ENCODE assay signal across 9 cellular contexts in the genomic region with DNA sequence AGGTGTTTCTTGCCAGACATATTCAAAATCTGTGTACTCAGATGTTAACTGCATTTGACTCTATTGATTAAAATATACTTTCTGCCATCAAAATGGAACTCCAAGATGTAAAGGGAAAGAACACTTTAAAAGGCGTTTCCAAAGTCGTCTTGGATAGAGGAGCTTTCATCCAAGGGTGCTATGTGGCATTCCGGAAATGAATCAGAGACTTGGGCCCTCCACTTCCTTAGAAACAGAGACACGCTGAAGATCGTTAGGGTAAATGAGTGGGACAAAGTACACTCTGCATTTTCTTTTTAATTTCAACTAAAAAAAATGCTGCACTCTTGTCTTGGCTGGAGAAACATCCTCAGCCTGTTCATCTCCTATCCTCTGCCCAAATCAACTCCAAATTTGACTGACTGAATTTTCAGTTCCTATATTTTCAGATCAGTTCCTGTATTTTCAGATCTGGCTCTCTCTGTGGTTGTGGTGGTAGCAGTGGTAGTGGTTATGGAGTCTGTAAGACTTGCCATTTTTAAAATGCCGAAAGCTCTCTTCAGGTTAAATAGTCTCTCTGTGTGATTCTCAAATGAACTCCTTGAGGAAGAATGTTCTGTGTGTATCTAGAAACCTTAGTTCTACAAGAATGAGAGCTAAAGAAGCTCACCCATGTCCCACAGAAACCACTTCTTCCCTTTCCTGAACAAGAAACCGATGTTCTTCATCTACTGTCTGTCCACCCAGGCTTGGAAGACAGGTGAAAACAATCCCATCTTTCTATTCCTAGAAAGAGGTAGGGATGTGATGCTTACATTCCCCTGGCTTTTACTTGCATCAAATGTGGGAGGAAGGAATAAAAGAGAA.
DNase-seq lines count a peak whose midpoint lies in the region; ATAC-seq and TF ChIP-seq lines count a peak whose summit lies in the region.
"Had no signal": no experiment of that assay in that cellular context is flagged by ENCODE, and none has a peak within 500 bp of the region (broad histone marks: within the 10 kb centered on the region; RNA-seq: fewer than 3 reads in every experiment).

No MANE protein-coding gene starts in this region.

- TF ChIP-seq CTCF in MM.1S (IDR thresholded peaks at IDR 0.05; ENCODE audit: low read length): no peak

- no peak overlapping the region for H3K4me3 ChIP-seq in MM.1S (ENCODE audit: low read length)
- H3K4me3 ChIP-seq: Peyer's patch had no signal

- H3K27ac ChIP-seq in MM.1S (ENCODE audit: low read length): no peak overlapping the region
- H3K27ac ChIP-seq: Peyer's patch had no signal

- peak; percentile 88 for ATAC-seq in GM18858 (IDR thresholded peaks at IDR 0.05; ENCODE audit: unreplicated experiment)
- peak; percentile 74 for ATAC-seq in HG02763 (IDR thresholded peaks at IDR 0.05; ENCODE audit: unreplicated experiment)
- ATAC-seq in GM18873 (IDR thresholded peaks at IDR 0.05; ENCODE audit: low FRiP score, unreplicated experiment): no peak

- H3K79me2 ChIP-seq in MM.1S (ENCODE audit: low read length): no peaks in the 10 kb centered on the region

- no peak overlapping the region for H3K9ac ChIP-seq in MM.1S (ENCODE audit: low read length)

- DNase-seq in MM.1S (peak; percentile 21), kidney tubule cell (ENCODE audit: low spot score) (peak; percentile 35), iPS-NIHi11 (ENCODE audit: low spot score) (no peak), kidney glomerular epithelial cell (lab: John Stamatoyannopoulos, UW) (no peak), NCI-H1417 (lab: John Stamatoyannopoulos, UW) (no peak)

- no peaks in the 10 kb centered on the region for H3K9me2 ChIP-seq in MM.1S (replicated peaks; ENCODE audit: insufficient read depth, low read length)

- no peaks in the 10 kb centered on the region for H3K9me3 ChIP-seq in MM.1S (replicated peaks; ENCODE audit: insufficient read depth, low read length)
- H3K9me3 ChIP-seq: Peyer's patch had no signal

- H3K4me1 ChIP-seq in MM.1S (ENCODE audit: low read length): peaks cover 7% of the 10 kb centered on the region; the same call in 1 of the 2 replicates
- H3K4me1 ChIP-seq: Peyer's patch had no signal

- peak overlapping the region; percentile 44 for H3K4me2 ChIP-seq in MM.1S (ENCODE audit: low read depth, low read length)

- H2AFZ ChIP-seq in MM.1S (ENCODE audit: low read length): no peak overlapping the region

- no peaks in the 10 kb centered on the region for H3K36me3 ChIP-seq in MM.1S (replicated peaks; ENCODE audit: insufficient read depth, low read length)
- H3K36me3 ChIP-seq: Peyer's patch had no signal

- peaks cover 8% of the 10 kb centered on the region; the same call in 1 of the 2 replicates for H3F3A ChIP-seq in MM.1S (ENCODE audit: insufficient read depth, low read length)

- H3K27me3 ChIP-seq in MM.1S (replicated peaks; ENCODE audit: insufficient read depth, low read length): no peaks in the 10 kb centered on the region
- H3K27me3 ChIP-seq: Peyer's patch had no signal

- no peaks in the 10 kb centered on the region for H4K20me1 ChIP-seq in MM.1S (ENCODE audit: insufficient read depth, low read length)

Comparison
In these comparisons a context has a peak if more than half of its experiments do, and no peak if none do; other contexts are left out.
1. DNase-seq: peak in MM.1S (single experiment) and kidney tubule cell (single experiment); none in iPS-NIHi11 (single experiment), kidney glomerular epithelial cell (single experiment) and NCI-H1417 (0 of 3).